In genomic region chr22:30856699-30857098, GRCh38 we compare ENCODE assay signal across 30 cellular contexts.
"Had no signal": no experiment of that assay in that cellular context is flagged by ENCODE, and none has a peak within 500 bp of the region (broad histone marks: within the 10 kb centered on the region; RNA-seq: fewer than 3 reads in every experiment).

No MANE protein-coding gene starts in this region.

- H3K4me3 Mint-ChIP-seq: activated B cell treated with CpG ODN at 0.5 μM for 24 hours; activated CD8-positive, alpha-beta T cell treated with anti-CD3 and anti-CD28 coated beads for 36 hours; activated naive CD4-positive, alpha-beta T cell treated with anti-CD3 and anti-CD28 coated beads, Interleukin-2, amount 50 U/mL, for 24 hours; activated naive CD8-positive, alpha-beta T cell treated with anti-CD3 and anti-CD28 coated beads, Interleukin-2, amount 50 U/mL, for 24 hours; activated T-cell treated with anti-CD3 and anti-CD28 coated beads, Interleukin-2, amount 50 U/mL, for 4 hours; activated T-helper 17 cell treated with anti-CD3 and anti-CD28 coated beads, Interleukin-2, amount 50 U/mL, for 72 hours; naive thymus-derived CD4-positive, alpha-beta T cell; neural crest cell; stimulated activated memory B cell treated with anti-CD40 and anti-IgM and Interleukin-4, amounts not matched to agents 10 μg/mL and 1 μg/mL and 100 μg/mL, for 72 hours; stimulated activated naive CD8-positive, alpha-beta T cell treated with anti-CD3 and anti-CD28 coated beads, Interleukin-15, amount 100 ng/mL, for 72 hours had no signal

- DNase-seq: activated B cell treated with CpG ODN at 0.5 μM for 24 hours; activated CD4-positive, alpha-beta T cell treated with anti-CD3 and anti-CD28 coated beads, Interleukin-2, amount 50 U/mL, for 1 hour; activated CD8-positive, alpha-beta T cell treated with anti-CD3 and anti-CD28 coated beads for 36 hours; activated naive CD8-positive, alpha-beta T cell treated with anti-CD3 and anti-CD28 coated beads, Interleukin-2, amount 50 U/mL, for 24 hours; activated T-cell treated with anti-CD3 and anti-CD28 coated beads, Interleukin-2, amount 50 U/mL, for 4 hours; amygdala; caudate nucleus; effector CD8-positive, alpha-beta T cell; esophagus squamous epithelium; left colon; midbrain; naive thymus-derived CD4-positive, alpha-beta T cell; sigmoid colon; small intestine; stimulated activated CD4-positive, alpha-beta T cell treated with anti-CD3 and anti-CD28 coated beads, Interleukin-1b, Interleukin-23, amount 100 ng/mL, for 48 hours; stimulated activated CD4-positive, alpha-beta T cell treated with anti-CD3 and anti-CD28 coated beads, Interleukin-4, amount 100 ng/mL, for 4 hours; stimulated activated CD8-positive, alpha-beta memory T cell treated with anti-CD3 and anti-CD28 coated beads, Interleukin-4, amount 100 ng/mL, for 48 hours; substantia nigra; T-helper 2 cell; upper lobe of right lung had no signal

- H3K4me1 ChIP-seq: esophagus squamous epithelium, sigmoid colon, tibial artery, upper lobe of right lung had no signal

- H3K9me3 Mint-ChIP-seq: activated B cell treated with CpG ODN at 0.5 μM for 24 hours; activated T-helper 17 cell treated with anti-CD3 and anti-CD28 coated beads, Interleukin-2, amount 50 U/mL, for 72 hours had no signal

- H3K4me1 Mint-ChIP-seq: activated B cell treated with CpG ODN at 0.5 μM for 24 hours; activated naive CD4-positive, alpha-beta T cell treated with anti-CD3 and anti-CD28 coated beads, Interleukin-2, amount 50 U/mL, for 24 hours; activated naive CD8-positive, alpha-beta T cell treated with anti-CD3 and anti-CD28 coated beads, Interleukin-2, amount 50 U/mL, for 24 hours; activated T-helper 17 cell treated with anti-CD3 and anti-CD28 coated beads, Interleukin-2, amount 50 U/mL, for 72 hours; naive thymus-derived CD4-positive, alpha-beta T cell; neural crest cell; stimulated activated memory B cell treated with anti-CD40 and anti-IgM and Interleukin-4, amounts not matched to agents 10 μg/mL and 1 μg/mL and 100 μg/mL, for 72 hours; stimulated activated naive CD8-positive, alpha-beta T cell treated with anti-CD3 and anti-CD28 coated beads, Interleukin-15, amount 100 ng/mL, for 72 hours had no signal

- H3K27ac Mint-ChIP-seq: activated B cell treated with CpG ODN at 0.5 μM for 24 hours; activated CD8-positive, alpha-beta T cell treated with anti-CD3 and anti-CD28 coated beads for 36 hours; activated naive CD4-positive, alpha-beta T cell treated with anti-CD3 and anti-CD28 coated beads, Interleukin-2, amount 50 U/mL, for 24 hours; activated naive CD8-positive, alpha-beta T cell treated with anti-CD3 and anti-CD28 coated beads, Interleukin-2, amount 50 U/mL, for 24 hours; activated T-helper 17 cell treated with anti-CD3 and anti-CD28 coated beads, Interleukin-2, amount 50 U/mL, for 72 hours; naive thymus-derived CD4-positive, alpha-beta T cell; stimulated activated memory B cell treated with anti-CD40 and anti-IgM and Interleukin-4, amounts not matched to agents 10 μg/mL and 1 μg/mL and 100 μg/mL, for 72 hours had no signal

- FAIRE-seq: endometrium, frontal cortex, keratinocyte, small intestine had no signal

- H3K36me3 ChIP-seq: esophagus squamous epithelium, sigmoid colon, tibial artery, upper lobe of right lung had no signal

- H3K4me3 ChIP-seq: esophagus squamous epithelium, sigmoid colon, tibial artery, upper lobe of right lung had no signal

- H3K27me3 Mint-ChIP-seq: activated naive CD4-positive, alpha-beta T cell treated with anti-CD3 and anti-CD28 coated beads, Interleukin-2, amount 50 U/mL, for 24 hours; activated naive CD8-positive, alpha-beta T cell treated with anti-CD3 and anti-CD28 coated beads, Interleukin-2, amount 50 U/mL, for 24 hours; stimulated activated naive CD8-positive, alpha-beta T cell treated with anti-CD3 and anti-CD28 coated beads, Interleukin-15, amount 100 ng/mL, for 72 hours had no signal

- H3K27me3 ChIP-seq: esophagus squamous epithelium, sigmoid colon, upper lobe of right lung had no signal

- H3K9me3 ChIP-seq: esophagus squamous epithelium, sigmoid colon, tibial artery, upper lobe of right lung had no signal

- H3K27ac ChIP-seq: epithelial cell of prostate, esophagus squamous epithelium, sigmoid colon, tibial artery, upper lobe of right lung had no signal

- H3K36me3 Mint-ChIP-seq: activated naive CD4-positive, alpha-beta T cell treated with anti-CD3 and anti-CD28 coated beads, Interleukin-2, amount 50 U/mL, for 24 hours; stimulated activated memory B cell treated with anti-CD40 and anti-IgM and Interleukin-4, amounts not matched to agents 10 μg/mL and 1 μg/mL and 100 μg/mL, for 72 hours had no signal
